Comparison of ENCODE assay signal across 8 cellular contexts in genomic region chr16:75764154-75764768, GRCh38. TPM values are rescaled to one million over a fixed set of nuclear protein-coding genes. Genes with fewer than 3 reads are reported as not detected.
A peak's percentile ranks its signal among the peaks of the same experiment; 100 is the strongest.
DNase-seq lines count a peak whose midpoint lies in the region; TF ChIP-seq lines count a peak whose summit lies in the region.

No MANE protein-coding gene starts in this region.

- peaks cover 8% of the 10 kb centered on the region for H3K9me3 Mint-ChIP-seq in progenitor cell of endocrine pancreas (ENCODE audit: low read depth)

- peaks cover 5% of the 10 kb centered on the region for H3K4me1 Mint-ChIP-seq in progenitor cell of endocrine pancreas (ENCODE audit: low read depth)

- H3K4me3 Mint-ChIP-seq in progenitor cell of endocrine pancreas (ENCODE audit: low read depth) = no peak overlapping the region

- no peaks in the 10 kb centered on the region for H3K36me3 ChIP-seq in HAP-1 (replicated peaks)

- intact Hi-C loops in head of caudate nucleus (cut with DNase I) = loop anchor here (2.0 to 10.0 kb wide), 3 partner anchors 141 to 299 kb away; partner anchors contain the start of genes ADAT1, TMEM170A and TMEM231

- no peaks in the 10 kb centered on the region for H3K4me1 ChIP-seq in HAP-1

- H3K27ac Mint-ChIP-seq in progenitor cell of endocrine pancreas = no peak overlapping the region

- H3K4me3 ChIP-seq in GM12864 (ENCODE audit: low read depth, low read length) (no peak overlapping the region), HAP-1 (no peak overlapping the region), LNCaP clone FGC (ENCODE audit: low read depth, low read length) (no peak overlapping the region)

- peak; percentile 72 for DNase-seq in GM12864 (ENCODE audit: low read depth)
- DNase-seq in HAP-1 (ENCODE audit: low spot score in 2 of 2) = peak; percentile 53 to 60
- DNase-seq in LNCaP clone FGC (ENCODE audit: low read depth) = peak; percentile 50
- DNase-seq in SHP77 (lab: John Stamatoyannopoulos, UW) = peak; percentile 71 to 72
- DNase-seq in activated naive CD4-positive, alpha-beta T cell treated with anti-CD3 and anti-CD28 coated beads, Interleukin-2, amount 50 U/mL, for 16 hours = peak; percentile 50
- peak in 40 of 42 donors; percentile 16 to 87 (median 65) for DNase-seq in head of caudate nucleus
- DNase-seq in progenitor cell of endocrine pancreas (ENCODE audit: low spot score, unreplicated experiment) = peak; percentile 33
- no peak for DNase-seq in NCI-H187 (lab: John Stamatoyannopoulos, UW)

- H3K27me3 ChIP-seq in HAP-1 (ENCODE audit: low read depth) = 0 out of 2 replicates have a peak, but pooled peaks cover 3% of the 10 kb centered on the region

- in situ Hi-C loops in HAP-1 (cut with MboI; ENCODE audit: low sequenced_read_pairs) = loop anchor here (5.0 to 10.0 kb wide), 2 partner anchors 292 to 569 kb away; no protein-coding TSS in a partner anchor

- peak; percentile 88 for TF ChIP-seq CTCF in GM12864 (IDR thresholded peaks at IDR 0.05; ENCODE audit: low read depth, low read length, missing control alignments)
- TF ChIP-seq CTCF in LNCaP clone FGC (IDR thresholded peaks at IDR 0.05; ENCODE audit: control insufficient read depth, extremely low read depth, insufficient read depth) = peak; percentile 93
- peak; percentile 85 for TF ChIP-seq CTCF in progenitor cell of endocrine pancreas (IDR thresholded peaks at IDR 0.05; ENCODE audit: unreplicated experiment)

- H3K36me3 Mint-ChIP-seq in progenitor cell of endocrine pancreas (ENCODE audit: insufficient read depth) = no peaks in the 10 kb centered on the region

- H3K9me3 ChIP-seq in HAP-1 = no peaks in the 10 kb centered on the region

- H3K27me3 Mint-ChIP-seq in progenitor cell of endocrine pancreas = no peaks in the 10 kb centered on the region

RNA-seq across cellular contexts. Expression of gene CPHXL, which starts 38.0 kb away (rescaled TPM):
- not detected in 2 replicates for total RNA-seq in progenitor cell of endocrine pancreas

Comparison
In these comparisons a context has a peak if more than half of its experiments do, and no peak if none do; other contexts are left out.
1. DNase-seq: peak in GM12864 (single experiment), HAP-1 (2 of 2), LNCaP clone FGC (single experiment), SHP77 (2 of 2), activated naive CD4-positive, alpha-beta T cell treated with anti-CD3 and anti-CD28 coated beads, Interleukin-2, amount 50 U/mL, for 16 hours (single experiment), head of caudate nucleus (40 of 42) and progenitor cell of endocrine pancreas (single experiment); none in NCI-H187 (0 of 2).
2. Peak in every context shown above with its lines, with median percentiles within 50 percentile points of each other: CTCF ChIP-seq.